In the genomic region with DNA sequence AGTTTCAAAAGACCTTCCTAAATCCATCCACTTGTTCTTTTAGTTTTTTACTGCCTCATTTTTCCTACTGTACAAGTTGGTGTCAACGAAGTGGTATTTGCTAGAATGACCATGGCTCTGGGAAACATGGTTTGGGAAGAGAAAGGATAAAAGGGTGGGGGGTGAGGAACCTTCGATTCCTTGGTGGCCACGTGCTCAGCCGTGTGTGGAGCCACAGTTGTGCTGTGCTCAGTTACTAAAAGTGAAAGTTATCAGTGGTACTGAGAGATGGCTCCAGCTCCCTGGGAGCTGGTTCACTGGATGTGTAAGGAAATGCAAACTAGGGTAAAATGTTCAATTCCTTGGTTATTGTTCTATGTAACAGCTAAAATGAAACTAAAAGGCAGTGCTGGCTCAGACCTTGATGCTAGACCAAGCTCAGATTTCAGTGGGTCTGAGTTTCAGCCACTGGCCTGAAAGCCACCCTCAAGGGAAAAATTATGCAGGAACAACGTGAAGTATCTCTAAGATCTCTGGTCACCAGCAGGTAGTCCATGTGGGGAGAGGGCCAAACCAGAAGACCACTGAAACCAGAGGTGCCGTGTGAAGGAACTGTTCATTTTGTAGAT, we compare ENCODE assay signal across 15 cellular contexts. TPM values are rescaled to one million over a fixed set of nuclear protein-coding genes. Genes with fewer than 3 reads are reported as not detected.
DNase-seq lines count a peak whose midpoint lies in the region; ATAC-seq and TF ChIP-seq lines count a peak whose summit lies in the region.
"Had no signal": no experiment of that assay in that cellular context is flagged by ENCODE, and none has a peak within 500 bp of the region (broad histone marks: within the 10 kb centered on the region; RNA-seq: fewer than 3 reads in every experiment).

No MANE protein-coding gene starts in this region.

- intact Hi-C loops in breast epithelium (cut with DNase I; ENCODE audit: low total_unique reads) (no loop called here), left ventricle myocardium superior (cut with micrococcal nuclease) (no loop called here)

- H3K4me2 ChIP-seq in MM.1S (ENCODE audit: low read depth, low read length) = peak overlapping the region; percentile 47

- no peaks in the 10 kb centered on the region for H3K9me3 ChIP-seq in MM.1S (replicated peaks; ENCODE audit: insufficient read depth, low read length)
- H3K9me3 ChIP-seq in breast epithelium = no peaks in the 10 kb centered on the region
- H3K9me3 ChIP-seq: heart right ventricle, sigmoid colon had no signal

- H4K20me1 ChIP-seq in MM.1S (ENCODE audit: insufficient read depth, low read length) = no peaks in the 10 kb centered on the region

- no peak for TF ChIP-seq POLR2A in breast epithelium (IDR thresholded peaks at IDR 0.05)

- ATAC-seq in GM19395 (IDR thresholded peaks at IDR 0.05; ENCODE audit: unreplicated experiment) (peak; percentile 80), HG02884 (IDR thresholded peaks at IDR 0.05; ENCODE audit: unreplicated experiment) (peak; percentile 63), esophagus mucosa (no peak), left ventricle myocardium superior (no peak)
- ATAC-seq: heart right ventricle had no signal

- H3F3A ChIP-seq in MM.1S (ENCODE audit: insufficient read depth, low read length) = no peaks in the 10 kb centered on the region

- H2AFZ ChIP-seq in MM.1S (ENCODE audit: low read length) = peak overlapping the region; percentile 3; the same call in 1 of the 2 replicates

- H3K27me3 ChIP-seq in MM.1S (replicated peaks; ENCODE audit: insufficient read depth, low read length) = no peaks in the 10 kb centered on the region
- no peaks in the 10 kb centered on the region for H3K27me3 ChIP-seq in breast epithelium
- H3K27me3 ChIP-seq: sigmoid colon had no signal

- H3K79me2 ChIP-seq in MM.1S (ENCODE audit: low read length) = no peaks in the 10 kb centered on the region

- DNase-seq in GM12865 (ENCODE audit: low read depth) (peak; percentile 40), MM.1S (peak; percentile 36), NCI-H82 (lab: John Stamatoyannopoulos, UW) (no peak), breast epithelium (ENCODE audit: low spot score in 2 of 2) (no peak), left ventricle myocardium superior (no peak)
- DNase-seq: activated CD4-positive, CD25-positive, alpha-beta regulatory T cell treated with anti-CD3 and anti-CD28 coated beads, Interleukin-2, amount 50 U/mL, for 72 hours; activated naive CD4-positive, alpha-beta T cell treated with anti-CD3 and anti-CD28 coated beads, Interleukin-2, amount 50 U/mL, for 16 hours; heart right ventricle; midbrain; NCI-H1436; sigmoid colon had no signal

- H3K4me3 ChIP-seq in GM12865 (ENCODE audit: low read depth, low read length) = no peak overlapping the region
- H3K4me3 ChIP-seq in MM.1S (ENCODE audit: low read length) = peak overlapping the region; percentile 28; the same call in 1 of the 2 replicates
- H3K4me3 ChIP-seq in breast epithelium = no peak overlapping the region
- H3K4me3 ChIP-seq: heart right ventricle, sigmoid colon had no signal

- H3K36me3 ChIP-seq in MM.1S (replicated peaks; ENCODE audit: insufficient read depth, low read length) = no peaks in the 10 kb centered on the region
- H3K36me3 ChIP-seq in breast epithelium = no peaks in the 10 kb centered on the region
- H3K36me3 ChIP-seq: heart right ventricle, sigmoid colon had no signal

- no peaks in the 10 kb centered on the region for H3K4me1 ChIP-seq in MM.1S (ENCODE audit: low read length)
- H3K4me1 ChIP-seq in breast epithelium = no peaks in the 10 kb centered on the region
- H3K4me1 ChIP-seq: heart right ventricle, sigmoid colon had no signal

- no peak for TF ChIP-seq CTCF in GM12865 (IDR thresholded peaks at IDR 0.05; ENCODE audit: insufficient read depth, low read depth, low read length, missing control alignments)
- TF ChIP-seq CTCF in MM.1S (IDR thresholded peaks at IDR 0.05; ENCODE audit: low read length) = no peak
- TF ChIP-seq CTCF in breast epithelium (IDR thresholded peaks at IDR 0.05) = no peak

- H3K27ac ChIP-seq in MM.1S (ENCODE audit: low read length) = no peak overlapping the region; the same call in 1 of the 2 replicates
- no peak overlapping the region for H3K27ac ChIP-seq in breast epithelium
- H3K27ac ChIP-seq: C4-2B, heart right ventricle, sigmoid colon had no signal

- H3K9me2 ChIP-seq in MM.1S (replicated peaks; ENCODE audit: insufficient read depth, low read length) = no peaks in the 10 kb centered on the region

- no peak overlapping the region for H3K9ac ChIP-seq in MM.1S (ENCODE audit: low read length)

RNA-seq across cellular contexts. Expression of a gene that starts 7.4 kb away (rescaled TPM):
- not detected for total RNA-seq in breast epithelium
- total RNA-seq in esophagus mucosa = not detected
- total RNA-seq in left ventricle myocardium superior = not detected
- total RNA-seq: heart right ventricle had no signal

Comparison
In these comparisons a context has a peak if more than half of its experiments do, and no peak if none do; other contexts are left out.
1. DNase-seq: peak in GM12865 (single experiment) and MM.1S (single experiment); none in NCI-H82 (single experiment), breast epithelium (0 of 2) and left ventricle myocardium superior (single experiment).
2. ATAC-seq: peak in GM19395 (single experiment) and HG02884 (single experiment); none in esophagus mucosa (single experiment) and left ventricle myocardium superior (single experiment).